ENCODE assay signal across 25 cellular contexts in the genomic region with DNA sequence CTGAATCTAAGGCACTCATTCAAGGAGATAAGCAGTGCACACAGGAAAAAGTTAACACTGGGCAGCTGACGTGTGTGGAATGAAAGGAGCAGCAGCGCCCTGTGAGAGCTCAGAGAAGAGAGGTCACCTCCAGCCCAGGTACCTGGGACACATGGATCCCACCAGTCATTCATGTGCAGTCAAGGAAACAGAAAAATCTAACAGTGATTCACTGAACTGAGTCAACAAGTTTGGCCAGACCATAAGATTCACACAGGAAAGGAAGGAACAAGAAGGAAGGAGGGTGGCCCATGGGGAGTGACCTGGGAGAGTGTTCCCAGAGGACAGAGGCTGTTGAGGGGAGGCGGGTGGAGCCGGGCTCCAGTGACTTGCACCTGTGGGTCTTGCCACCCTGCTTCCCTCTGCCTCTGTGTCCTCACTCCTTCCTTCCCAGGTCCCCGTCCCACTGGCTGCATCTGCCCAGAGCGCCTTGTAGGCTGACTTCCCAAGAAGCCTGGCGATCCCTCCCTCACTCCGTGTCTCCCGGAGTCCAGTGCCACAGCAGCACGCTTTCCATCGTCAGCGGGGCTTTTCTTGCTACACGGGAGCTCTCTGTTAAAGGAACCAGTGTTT. TPM values are rescaled to one million over a fixed set of nuclear protein-coding genes. Genes with fewer than 3 reads are reported as not detected.
DNase-seq lines count a peak whose midpoint lies in the region; ATAC-seq, FAIRE-seq and TF ChIP-seq lines count a peak whose summit lies in the region.
"Had no signal": no experiment of that assay in that cellular context is flagged by ENCODE, and none has a peak within 500 bp of the region (broad histone marks: within the 10 kb centered on the region; RNA-seq: fewer than 3 reads in every experiment).

No MANE protein-coding gene starts in this region.

- peaks cover 8% of the 10 kb centered on the region for H3K4me1 ChIP-seq in cardiac muscle cell (ENCODE audit: low read depth)
- H3K4me1 ChIP-seq in HepG2 (ENCODE audit: insufficient read depth, low read length), result peaks cover 36% of the 10 kb centered on the region
- no peaks in the 10 kb centered on the region for H3K4me1 ChIP-seq in upper lobe of right lung
- H3K4me1 ChIP-seq: lower lobe of right lung, right atrium auricular region had no signal

- DNase-seq in cardiac muscle cell (ENCODE audit: low read depth in 1 of 2, low spot score in 1 of 2) (no peak), left ventricle myocardium superior (no peak), HepG2 (ENCODE audit: low spot score) (peak; percentile 21), upper lobe of right lung (no peak), cerebellar cortex (ENCODE audit: low spot score) (no peak), sciatic nerve (ENCODE audit: low spot score) (no peak), NCI-H1105 (lab: John Stamatoyannopoulos, UW) (no peak)
- DNase-seq: activated B cell treated with CpG ODN at 0.5 μM for 24 hours; activated CD8-positive, alpha-beta memory T cell treated with anti-CD3 and anti-CD28 coated beads for 24 hours; activated T-cell treated with anti-CD3 and anti-CD28 coated beads, Interleukin-2, amount 50 U/mL, for 72 hours; anterior cingulate cortex; DND-41; erythroblast; GOT3; hippocampal formation; lower lobe of right lung; MG63; NCI-H1436 treated with DMSO at 0.1 percent for 48 hours; NCI-H510A treated with DMSO at 0.1 percent for 48 hours; occipital lobe had no signal

- H3K36me3 Mint-ChIP-seq in activated T-helper 17 cell treated with anti-CD3 and anti-CD28 coated beads, Interleukin-2, amount 50 U/mL, for 72 hours (ENCODE audit: low read depth), result no peaks in the 10 kb centered on the region

- H2AFZ ChIP-seq in HepG2 (ENCODE audit: low read length), result no peak overlapping the region

- 96% methylated on average over 13 of the region's 13 CpGs for WGBS in HepG2 (ENCODE audit: low lambda C conversion rate)

- H3K36me3 ChIP-seq in cardiac muscle cell (no peaks in the 10 kb centered on the region), HepG2 (replicated peaks in 1 of 2; ENCODE audit: control insufficient read depth in 1 of 2, insufficient read depth in 2 of 2, low read length in 2 of 2) (no peaks in the 10 kb centered on the region), upper lobe of right lung (peaks cover 5% of the 10 kb centered on the region)
- H3K36me3 ChIP-seq: lower lobe of right lung, MG63 had no signal

- ATAC-seq in left ventricle myocardium superior (no peak), HepG2 (no peak), upper lobe of right lung (peak; percentile 23), sciatic nerve (no peak)
- no peak for ATAC-seq in activated T-helper 17 cell treated with anti-CD3 and anti-CD28 coated beads, Interleukin-2, amount 50 U/mL, for 72 hours (replicated peaks)
- ATAC-seq: activated T-cell treated with anti-CD3 and anti-CD28 coated beads, Interleukin-2, amount 50 U/mL, for 72 hours; lower lobe of right lung had no signal

- peak overlapping the region; percentile 15 for H3K27ac Mint-ChIP-seq in activated T-helper 17 cell treated with anti-CD3 and anti-CD28 coated beads, Interleukin-2, amount 50 U/mL, for 72 hours
- H3K27ac Mint-ChIP-seq: activated B cell treated with CpG ODN at 0.5 μM for 24 hours; activated naive CD4-positive, alpha-beta T cell treated with anti-CD3 and anti-CD28 coated beads, Interleukin-2, amount 50 U/mL, for 24 hours; T-helper 2 cell treated with Interferon-gamma antibody and Interleukin-4, amounts not matched to agents 5 μg/mL and 100 μg/mL, for 36 hours had no signal

- H3K4me2 ChIP-seq in HepG2 (ENCODE audit: low read depth, low read length), result no peak overlapping the region

- no peak overlapping the region for H3K9ac ChIP-seq in HepG2 (ENCODE audit: insufficient read depth, low read depth, low read length)

- TF ChIP-seq EP300 in HepG2 (IDR thresholded peaks at IDR 0.05; ENCODE audit: low read depth in 2 of 2, low read length in 2 of 2) (no peak), HepG2 (CRISPR knock-in tag; IDR thresholded peaks at IDR 0.05; ENCODE audit: borderline replicate concordance) (no peak)

- H3K27me3 Mint-ChIP-seq in activated T-helper 17 cell treated with anti-CD3 and anti-CD28 coated beads, Interleukin-2, amount 50 U/mL, for 72 hours, result no peaks in the 10 kb centered on the region
- H3K27me3 Mint-ChIP-seq: activated B cell treated with CpG ODN at 0.5 μM for 24 hours; activated naive CD4-positive, alpha-beta T cell treated with anti-CD3 and anti-CD28 coated beads, Interleukin-2, amount 50 U/mL, for 24 hours had no signal

- no peaks in the 10 kb centered on the region for H3K4me1 Mint-ChIP-seq in activated T-helper 17 cell treated with anti-CD3 and anti-CD28 coated beads, Interleukin-2, amount 50 U/mL, for 72 hours
- H3K4me1 Mint-ChIP-seq: activated B cell treated with CpG ODN at 0.5 μM for 24 hours; activated naive CD4-positive, alpha-beta T cell treated with anti-CD3 and anti-CD28 coated beads, Interleukin-2, amount 50 U/mL, for 24 hours had no signal

- H4K20me1 ChIP-seq in HepG2 (ENCODE audit: insufficient read depth, low read length), result no peaks in the 10 kb centered on the region

- TF ChIP-seq CTCF in cardiac muscle cell (IDR thresholded peaks at IDR 0.05; ENCODE audit: low read depth, low read length) (no peak), HepG2 (CRISPR knock-in tag; IDR thresholded peaks at IDR 0.05) (no peak), upper lobe of right lung (IDR thresholded peaks at IDR 0.05) (no peak)

- no peaks in the 10 kb centered on the region for H3K79me2 ChIP-seq in HepG2 (ENCODE audit: insufficient read depth, low read length)

- H3K27me3 ChIP-seq in cardiac muscle cell, result no peaks in the 10 kb centered on the region
- no peaks in the 10 kb centered on the region for H3K27me3 ChIP-seq in HepG2 (ENCODE audit: control insufficient read depth in 1 of 2, insufficient read depth in 2 of 2, low read length in 2 of 2)
- H3K27me3 ChIP-seq in upper lobe of right lung, result no peaks in the 10 kb centered on the region
- H3K27me3 ChIP-seq: MG63, right atrium auricular region had no signal

- intact Hi-C loops in left ventricle myocardium superior (cut with micrococcal nuclease), result no loop called here
- intact Hi-C loops in HepG2 (cut with micrococcal nuclease; ENCODE audit: unreplicated experiment), result loop anchor here (5.0 kb wide), 2 partner anchors 79 to 94 kb away; no protein-coding TSS in a partner anchor
- intact Hi-C loops in upper lobe of right lung (cut with DNase I), result no loop called here
- intact Hi-C loops in sciatic nerve (cut with DNase I), result no loop called here

- no peak for TF ChIP-seq RAD21 in HepG2 (CRISPR knock-in tag; IDR thresholded peaks at IDR 0.05)

- no peak for FAIRE-seq in HepG2 (lab: Jason Lieb, UNC)
- FAIRE-seq: frontal cortex had no signal

- no peak overlapping the region for H3K4me3 ChIP-seq in cardiac muscle cell
- no peak overlapping the region for H3K4me3 ChIP-seq in HepG2 (replicated peaks in 1 of 3; ENCODE audit: insufficient read depth in 1 of 3, low read depth in 2 of 3, low read length in 3 of 3)
- H3K4me3 ChIP-seq in upper lobe of right lung, result no peak overlapping the region
- H3K4me3 ChIP-seq: lower lobe of right lung, MG63, right atrium auricular region had no signal

- no peaks in the 10 kb centered on the region for H3K9me3 Mint-ChIP-seq in activated T-helper 17 cell treated with anti-CD3 and anti-CD28 coated beads, Interleukin-2, amount 50 U/mL, for 72 hours
- H3K9me3 Mint-ChIP-seq: activated B cell treated with CpG ODN at 0.5 μM for 24 hours; activated naive CD4-positive, alpha-beta T cell treated with anti-CD3 and anti-CD28 coated beads, Interleukin-2, amount 50 U/mL, for 24 hours; activated T-cell treated with anti-CD3 and anti-CD28 coated beads, Interleukin-2, amount 50 U/mL, for 72 hours; T-helper 2 cell treated with Interferon-gamma antibody and Interleukin-4, amounts not matched to agents 5 μg/mL and 100 μg/mL, for 36 hours had no signal

- no peak for TF ChIP-seq POLR2A in HepG2 (IDR thresholded peaks at IDR 0.05; ENCODE audit: insufficient read depth in 1 of 2, low read depth in 2 of 2, low read length in 2 of 2)

- no peak overlapping the region for H3K4me3 Mint-ChIP-seq in activated T-helper 17 cell treated with anti-CD3 and anti-CD28 coated beads, Interleukin-2, amount 50 U/mL, for 72 hours
- H3K4me3 Mint-ChIP-seq: activated B cell treated with CpG ODN at 0.5 μM for 24 hours; activated naive CD4-positive, alpha-beta T cell treated with anti-CD3 and anti-CD28 coated beads, Interleukin-2, amount 50 U/mL, for 24 hours; activated T-cell treated with anti-CD3 and anti-CD28 coated beads, Interleukin-2, amount 50 U/mL, for 72 hours; T-helper 2 cell treated with Interferon-gamma antibody and Interleukin-4, amounts not matched to agents 5 μg/mL and 100 μg/mL, for 36 hours had no signal

- peak overlapping the region; percentile 24 for H3K27ac ChIP-seq in cardiac muscle cell
- no peak overlapping the region for H3K27ac ChIP-seq in HepG2 (ENCODE audit: extremely low read length, insufficient read depth, low read length)
- no peak overlapping the region for H3K27ac ChIP-seq in upper lobe of right lung
- H3K27ac ChIP-seq: lower lobe of right lung, right atrium auricular region had no signal

- no TSS peak for BruUV-seq in HepG2 (replicated peaks; lab: Mats Ljungman, UMichigan)

- CTCF ChIA-PET in HepG2 (lab: Yijun Ruan, JAX; ENCODE audit: low intra/inter-chr PET ratio, low total read pairs), result no interaction called here

- in situ Hi-C loops in HepG2 (cut with HindIII; ENCODE audit: extremely low pct_ligation_motif_present, low pct_unique_long_range_greater_than_20kb), result no loop called here

- H3K9me3 ChIP-seq in cardiac muscle cell (ENCODE audit: low read depth) (no peaks in the 10 kb centered on the region), HepG2 (ENCODE audit: low read length) (no peaks in the 10 kb centered on the region), upper lobe of right lung (no peaks in the 10 kb centered on the region)
- H3K9me3 ChIP-seq: lower lobe of right lung, MG63, right atrium auricular region had no signal

- POLR2A ChIA-PET in HepG2 (lab: Yijun Ruan, JAX), result no interaction called here

RNA-seq across cellular contexts. Expression of a gene that starts 27.7 kb away (rescaled TPM):
- total RNA-seq in cardiac muscle cell (0.92 and 3.2 TPM in 2 replicates), left ventricle myocardium superior (not detected), HepG2 (2016; rRNA removed; fragmentation: Illumina TruSeq; extraction: Trizol) (not detected in 2 replicates), upper lobe of right lung (1.9 TPM), sciatic nerve (3.2 TPM)
- polyA plus RNA-seq in cardiac muscle cell (0.96 and 2.3 TPM in 2 replicates), HepG2 (2011; rRNA removed) (not detected in 2 replicates)
- total RNA-seq in activated T-helper 17 cell treated with anti-CD3 and anti-CD28 coated beads, Interleukin-2, amount 50 U/mL, for 72 hours, result 1 to 10 TPM; 1.3 to 2.0 TPM
- total RNA-seq in HepG2 (2016; cell fraction: cytosol; rRNA removed; fragmentation: Illumina TruSeq; extraction: Trizol; ENCODE audit: low read depth), result not detected in 2 replicates
- total RNA-seq in HepG2 (2016; cell fraction: insoluble cytoplasmic fraction; rRNA removed; fragmentation: Illumina TruSeq; extraction: Trizol), result not detected in 2 replicates
- total RNA-seq in HepG2 (2016; cell fraction: membrane; rRNA removed; fragmentation: Illumina TruSeq; extraction: Trizol), result not detected in 2 replicates
- not detected in 2 replicates for total RNA-seq in HepG2 (2016; cell fraction: nucleus; rRNA removed; fragmentation: Illumina TruSeq; extraction: Trizol)
- polyA plus RNA-seq in HepG2 (2011; cell fraction: cytosol; rRNA removed), result not detected in 2 replicates
- polyA plus RNA-seq in HepG2 (2011; cell fraction: nucleus; rRNA removed), result not detected in 2 replicates
- polyA plus RNA-seq in HepG2 (2012), result 1.0 and 1.6 TPM in 2 replicates
- not detected in 2 replicates for polyA plus RNA-seq in HepG2 (2016; cell fraction: cytosol; fragmentation: Illumina TruSeq; extraction: Trizol; ENCODE audit: low read depth)
- polyA plus RNA-seq in HepG2 (2016; cell fraction: insoluble cytoplasmic fraction; fragmentation: Illumina TruSeq; extraction: Trizol; ENCODE audit: low read depth), result not detected in 2 replicates
- not detected in 2 replicates for polyA plus RNA-seq in HepG2 (2016; cell fraction: membrane; fragmentation: Illumina TruSeq; extraction: Trizol; ENCODE audit: low read depth)
- not detected in 2 replicates for polyA plus RNA-seq in HepG2 (2016; cell fraction: nucleus; fragmentation: Illumina TruSeq; extraction: Trizol; ENCODE audit: insufficient read depth, low read depth)
- polyA minus RNA-seq in HepG2 (2011; rRNA and poly(A)+ RNA removed; ENCODE audit: low replicate concordance), result not detected in 2 replicates
- not detected in 2 replicates for polyA minus RNA-seq in HepG2 (2011; cell fraction: cytosol; rRNA and poly(A)+ RNA removed)
- polyA minus RNA-seq in HepG2 (2011; cell fraction: nucleus; rRNA and poly(A)+ RNA removed), result not detected in 2 replicates
